In genomic region chr5:65525726-65526125, GRCh38 we compare ENCODE assay signal across 30 cellular contexts.
"Had no signal": no experiment of that assay in that cellular context is flagged by ENCODE, and none has a peak within 500 bp of the region (broad histone marks: within the 10 kb centered on the region; RNA-seq: fewer than 3 reads in every experiment).

No MANE protein-coding gene starts in this region.

- H3K27me3 ChIP-seq: neural progenitor cell, pancreas, right lobe of liver, sigmoid colon, suprapubic skin, testis, tibial artery, transverse colon, upper lobe of right lung, uterus had no signal

- H3K9me3 ChIP-seq: pancreas, psoas muscle, right lobe of liver, sigmoid colon, suprapubic skin, testis, tibial artery, transverse colon, upper lobe of right lung, uterus had no signal

- H3K27ac ChIP-seq: neural progenitor cell, pancreas, psoas muscle, right lobe of liver, sigmoid colon, suprapubic skin, testis, tibial artery, transverse colon, upper lobe of right lung, uterus had no signal

- H3K36me3 ChIP-seq: pancreas, right lobe of liver, sigmoid colon, suprapubic skin, tibial artery, transverse colon, upper lobe of right lung, uterus had no signal

- H3K4me1 Mint-ChIP-seq: naive B cell; naive thymus-derived CD8-positive, alpha-beta T cell; neural progenitor cell; stimulated activated memory B cell treated with anti-CD40 and anti-IgM and Interleukin-4, amounts not matched to agents 10 μg/mL and 1 μg/mL and 100 μg/mL, for 72 hours; stimulated activated naive CD8-positive, alpha-beta T cell treated with anti-CD3 and anti-CD28 coated beads, Interleukin-15, amount 100 ng/mL, for 72 hours had no signal

- H3K27ac Mint-ChIP-seq: naive thymus-derived CD8-positive, alpha-beta T cell; natural killer cell treated with Interleukin-12 subunit alpha and Interleukin-12 subunit beta and Interleukin-15 and Interleukin-18, amount 100 ng/mL, for 72 hours; neural progenitor cell; progenitor cell of endocrine pancreas; stimulated activated memory B cell treated with anti-CD40 and anti-IgM and Interleukin-4, amounts not matched to agents 10 μg/mL and 1 μg/mL and 100 μg/mL, for 72 hours; stimulated activated naive CD8-positive, alpha-beta T cell treated with anti-CD3 and anti-CD28 coated beads, Interleukin-15, amount 100 ng/mL, for 72 hours; type B pancreatic cell had no signal

- H3K4me1 ChIP-seq: neural progenitor cell, pancreas, psoas muscle, right lobe of liver, sigmoid colon, suprapubic skin, testis, tibial artery, transverse colon, upper lobe of right lung, uterus had no signal

- H3K9me3 Mint-ChIP-seq: naive B cell; naive thymus-derived CD8-positive, alpha-beta T cell; natural killer cell treated with Interleukin-12 subunit alpha and Interleukin-12 subunit beta and Interleukin-15 and Interleukin-18, amount 100 ng/mL, for 72 hours; neural progenitor cell; stimulated activated memory B cell treated with anti-CD40 and anti-IgM and Interleukin-4, amounts not matched to agents 10 μg/mL and 1 μg/mL and 100 μg/mL, for 72 hours; stimulated activated naive CD8-positive, alpha-beta T cell treated with anti-CD3 and anti-CD28 coated beads, Interleukin-15, amount 100 ng/mL, for 72 hours; type B pancreatic cell had no signal

- H3K4me3 ChIP-seq: neural progenitor cell, pancreas, psoas muscle, right lobe of liver, sigmoid colon, suprapubic skin, testis, tibial artery, transverse colon, upper lobe of right lung, uterus had no signal

- H3K4me2 ChIP-seq: neural progenitor cell had no signal

- H3K4me3 Mint-ChIP-seq: naive B cell; naive thymus-derived CD8-positive, alpha-beta T cell; natural killer cell treated with Interleukin-12 subunit alpha and Interleukin-12 subunit beta and Interleukin-15 and Interleukin-18, amount 100 ng/mL, for 72 hours; neural progenitor cell; stimulated activated memory B cell treated with anti-CD40 and anti-IgM and Interleukin-4, amounts not matched to agents 10 μg/mL and 1 μg/mL and 100 μg/mL, for 72 hours; stimulated activated naive CD8-positive, alpha-beta T cell treated with anti-CD3 and anti-CD28 coated beads, Interleukin-15, amount 100 ng/mL, for 72 hours; type B pancreatic cell had no signal

- H2AFZ ChIP-seq: neural progenitor cell had no signal

- H3K27me3 Mint-ChIP-seq: naive B cell; naive thymus-derived CD8-positive, alpha-beta T cell; natural killer cell treated with Interleukin-12 subunit alpha and Interleukin-12 subunit beta and Interleukin-15 and Interleukin-18, amount 100 ng/mL, for 72 hours; progenitor cell of endocrine pancreas; stimulated activated memory B cell treated with anti-CD40 and anti-IgM and Interleukin-4, amounts not matched to agents 10 μg/mL and 1 μg/mL and 100 μg/mL, for 72 hours; stimulated activated naive CD8-positive, alpha-beta T cell treated with anti-CD3 and anti-CD28 coated beads, Interleukin-15, amount 100 ng/mL, for 72 hours; type B pancreatic cell had no signal

- DNase-seq: naive B cell; naive thymus-derived CD8-positive, alpha-beta T cell; occipital lobe; pancreas; posterior cingulate gyrus; psoas muscle; right cardiac atrium; right lobe of liver; sigmoid colon; small intestine; stimulated activated CD4-positive, alpha-beta T cell treated with anti-CD3 and anti-CD28 coated beads, Interleukin-15, amount 100 ng/mL, for 24 hours; stimulated activated CD4-positive, alpha-beta T cell treated with anti-CD3 and anti-CD28 coated beads, Interleukin-2, amount 100 ng/mL, for 24 hours; stimulated activated CD4-positive, alpha-beta T cell treated with anti-CD3 and anti-CD28 coated beads, Interleukin-2, amount 100 ng/mL, for 48 hours; stimulated activated CD4-positive, alpha-beta T cell treated with anti-CD3 and anti-CD28 coated beads, Interleukin-4, amount 100 ng/mL, for 4 hours; stimulated activated CD8-positive, alpha-beta memory T cell treated with anti-CD3 and anti-CD28 coated beads, Interleukin-4, amount 100 ng/mL, for 48 hours; stimulated activated naive CD4-positive, alpha-beta T cell; stimulated activated naive CD8-positive, alpha-beta T cell treated with anti-CD3 and anti-CD28 coated beads, Interleukin-15, amount 100 ng/mL, for 72 hours; stimulated activated naive CD8-positive, alpha-beta T cell treated with anti-CD3 and anti-CD28 coated beads, Interleukin-15, Interleukin-2, amounts not matched to agents 100 U/mL and 50 U/mL, for 24 hours; substantia nigra; testis; tibial artery; transverse colon; upper lobe of right lung; uterus had no signal

- H3K36me3 Mint-ChIP-seq: naive B cell, type B pancreatic cell had no signal
